Comparison of ENCODE assay signal across 27 cellular contexts in the genomic region with DNA sequence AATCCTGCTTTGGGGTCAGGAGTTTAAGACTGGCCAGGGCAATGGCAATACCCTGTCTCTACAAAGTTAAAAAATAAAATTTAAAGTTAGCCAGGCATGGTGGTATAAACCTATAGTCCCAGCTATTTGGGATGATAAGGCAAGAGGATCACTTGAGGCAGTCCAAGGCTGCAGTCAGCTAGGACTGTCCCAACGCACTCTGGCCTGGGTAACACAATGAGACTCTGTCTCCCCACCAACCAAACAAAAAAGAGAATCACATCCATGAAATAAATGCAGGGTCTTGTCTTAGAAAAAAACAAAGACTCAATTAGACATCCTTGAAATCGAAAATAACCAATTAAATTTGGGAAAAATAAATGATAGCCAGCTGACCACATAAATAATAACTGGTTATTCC.
"Had no signal": no experiment of that assay in that cellular context is flagged by ENCODE, and none has a peak within 500 bp of the region (broad histone marks: within the 10 kb centered on the region; RNA-seq: fewer than 3 reads in every experiment).

No MANE protein-coding gene starts in this region.

- H3K4me3 Mint-ChIP-seq: activated CD4-positive, alpha-beta memory T cell treated with anti-CD3 and anti-CD28 coated beads, Interleukin-2, amount 10 ng/mL, durations not matched to agents 7 days and 5 days; activated CD4-positive, alpha-beta T cell treated with anti-CD3 and anti-CD28 coated beads for 36 hours; activated T-cell treated with anti-CD3 and anti-CD28 coated beads, Interleukin-2, amount 50 U/mL, for 72 hours; activated T-helper 17 cell treated with anti-CD3 and anti-CD28 coated beads, Interleukin-2, amount 50 U/mL, for 72 hours; brain; T-helper 2 cell treated with Interferon-gamma antibody and Interleukin-4, amounts not matched to agents 5 μg/mL and 100 μg/mL, for 36 hours had no signal

- H3K27ac Mint-ChIP-seq: activated CD4-positive, alpha-beta memory T cell treated with anti-CD3 and anti-CD28 coated beads, Interleukin-2, amount 10 ng/mL, durations not matched to agents 7 days and 5 days; activated CD4-positive, alpha-beta T cell treated with anti-CD3 and anti-CD28 coated beads for 36 hours; activated naive CD4-positive, alpha-beta T cell treated with anti-CD3 and anti-CD28 coated beads, Interleukin-2, amount 50 U/mL, for 72 hours; activated T-helper 17 cell treated with anti-CD3 and anti-CD28 coated beads, Interleukin-2, amount 50 U/mL, for 72 hours; T-helper 2 cell treated with Interferon-gamma antibody and Interleukin-4, amounts not matched to agents 5 μg/mL and 100 μg/mL, for 36 hours had no signal

- DNase-seq: activated CD4-positive, alpha-beta memory T cell treated with anti-CD3 and anti-CD28 coated beads, Interleukin-2, amount 10 ng/mL, durations not matched to agents 7 days and 5 days; activated CD4-positive, alpha-beta T cell treated with anti-CD3 and anti-CD28 coated beads for 36 hours; activated effector memory CD4-positive, alpha-beta T cell treated with anti-CD3 and anti-CD28 coated beads, Interleukin-2, amount 50 U/mL, for 16 hours; activated naive CD4-positive, alpha-beta T cell; activated T-cell treated with anti-CD3 and anti-CD28 coated beads, Interleukin-2, amount 50 U/mL, for 1 hour; activated T-cell treated with anti-CD3 and anti-CD28 coated beads, Interleukin-2, amount 50 U/mL, for 72 hours; adrenal gland; central memory CD4-positive, alpha-beta T cell; MM.1S; NCI-H1092; NCI-H1436 treated with DMSO at 0.1 percent for 48 hours; NCI-H187 treated with DMSO at 0.1 percent for 48 hours; NCI-H2081; NCI-H2171 treated with DMSO at 0.1 percent for 48 hours; NCI-H2227 treated with DMSO at 0.1 percent for 48 hours; NCI-H446; NCI-H510A treated with DMSO at 0.1 percent for 48 hours; NCI-H526 treated with DMSO at 0.1 percent for 48 hours; SHP77; SJCRH30 had no signal

- H3K9me3 Mint-ChIP-seq: activated CD4-positive, alpha-beta memory T cell treated with anti-CD3 and anti-CD28 coated beads, Interleukin-2, amount 10 ng/mL, durations not matched to agents 7 days and 5 days; activated naive CD4-positive, alpha-beta T cell treated with anti-CD3 and anti-CD28 coated beads, Interleukin-2, amount 50 U/mL, for 72 hours; activated T-helper 17 cell treated with anti-CD3 and anti-CD28 coated beads, Interleukin-2, amount 50 U/mL, for 72 hours had no signal

- H3K27me3 ChIP-seq: adrenal gland, SJCRH30 had no signal

- H3K9me3 ChIP-seq: SJCRH30 had no signal

- H3K4me3 ChIP-seq: adrenal gland, SJCRH30, SK-N-MC had no signal

- H3K4me1 Mint-ChIP-seq: activated CD4-positive, alpha-beta memory T cell treated with anti-CD3 and anti-CD28 coated beads, Interleukin-2, amount 10 ng/mL, durations not matched to agents 7 days and 5 days; activated CD4-positive, alpha-beta T cell treated with anti-CD3 and anti-CD28 coated beads for 36 hours; brain had no signal

- H3K27me3 Mint-ChIP-seq: activated CD4-positive, alpha-beta memory T cell treated with anti-CD3 and anti-CD28 coated beads, Interleukin-2, amount 10 ng/mL, durations not matched to agents 7 days and 5 days; activated CD4-positive, alpha-beta T cell treated with anti-CD3 and anti-CD28 coated beads for 36 hours; activated T-helper 17 cell treated with anti-CD3 and anti-CD28 coated beads, Interleukin-2, amount 50 U/mL, for 72 hours; brain had no signal

- H3K4me1 ChIP-seq: adrenal gland, SJCRH30 had no signal

- ATAC-seq: activated CD4-positive, alpha-beta T cell treated with anti-CD3 and anti-CD28 coated beads for 36 hours; activated naive CD4-positive, alpha-beta T cell treated with anti-CD3 and anti-CD28 coated beads, Interleukin-2, amount 50 U/mL, for 72 hours; activated T-cell treated with anti-CD3 and anti-CD28 coated beads, Interleukin-2, amount 50 U/mL, for 72 hours; activated T-helper 17 cell treated with anti-CD3 and anti-CD28 coated beads, Interleukin-2, amount 50 U/mL, for 72 hours; Panc1 had no signal

- H3K27ac ChIP-seq: adrenal gland, KMS-11, SJCRH30, SK-N-MC had no signal
